Comparison of ENCODE assay signal across 1 cellular context in genomic region chr4:101114936-101115372, GRCh38.
TF ChIP-seq lines count a peak whose summit lies in the region.

No MANE protein-coding gene starts in this region.

TF ChIP-seq in HepG2, 621 proteins besides CTCF, POLR2A, EP300 and RAD21 (continued from another document and continues in another):
- TF ChIP-seq, protein P1, sequence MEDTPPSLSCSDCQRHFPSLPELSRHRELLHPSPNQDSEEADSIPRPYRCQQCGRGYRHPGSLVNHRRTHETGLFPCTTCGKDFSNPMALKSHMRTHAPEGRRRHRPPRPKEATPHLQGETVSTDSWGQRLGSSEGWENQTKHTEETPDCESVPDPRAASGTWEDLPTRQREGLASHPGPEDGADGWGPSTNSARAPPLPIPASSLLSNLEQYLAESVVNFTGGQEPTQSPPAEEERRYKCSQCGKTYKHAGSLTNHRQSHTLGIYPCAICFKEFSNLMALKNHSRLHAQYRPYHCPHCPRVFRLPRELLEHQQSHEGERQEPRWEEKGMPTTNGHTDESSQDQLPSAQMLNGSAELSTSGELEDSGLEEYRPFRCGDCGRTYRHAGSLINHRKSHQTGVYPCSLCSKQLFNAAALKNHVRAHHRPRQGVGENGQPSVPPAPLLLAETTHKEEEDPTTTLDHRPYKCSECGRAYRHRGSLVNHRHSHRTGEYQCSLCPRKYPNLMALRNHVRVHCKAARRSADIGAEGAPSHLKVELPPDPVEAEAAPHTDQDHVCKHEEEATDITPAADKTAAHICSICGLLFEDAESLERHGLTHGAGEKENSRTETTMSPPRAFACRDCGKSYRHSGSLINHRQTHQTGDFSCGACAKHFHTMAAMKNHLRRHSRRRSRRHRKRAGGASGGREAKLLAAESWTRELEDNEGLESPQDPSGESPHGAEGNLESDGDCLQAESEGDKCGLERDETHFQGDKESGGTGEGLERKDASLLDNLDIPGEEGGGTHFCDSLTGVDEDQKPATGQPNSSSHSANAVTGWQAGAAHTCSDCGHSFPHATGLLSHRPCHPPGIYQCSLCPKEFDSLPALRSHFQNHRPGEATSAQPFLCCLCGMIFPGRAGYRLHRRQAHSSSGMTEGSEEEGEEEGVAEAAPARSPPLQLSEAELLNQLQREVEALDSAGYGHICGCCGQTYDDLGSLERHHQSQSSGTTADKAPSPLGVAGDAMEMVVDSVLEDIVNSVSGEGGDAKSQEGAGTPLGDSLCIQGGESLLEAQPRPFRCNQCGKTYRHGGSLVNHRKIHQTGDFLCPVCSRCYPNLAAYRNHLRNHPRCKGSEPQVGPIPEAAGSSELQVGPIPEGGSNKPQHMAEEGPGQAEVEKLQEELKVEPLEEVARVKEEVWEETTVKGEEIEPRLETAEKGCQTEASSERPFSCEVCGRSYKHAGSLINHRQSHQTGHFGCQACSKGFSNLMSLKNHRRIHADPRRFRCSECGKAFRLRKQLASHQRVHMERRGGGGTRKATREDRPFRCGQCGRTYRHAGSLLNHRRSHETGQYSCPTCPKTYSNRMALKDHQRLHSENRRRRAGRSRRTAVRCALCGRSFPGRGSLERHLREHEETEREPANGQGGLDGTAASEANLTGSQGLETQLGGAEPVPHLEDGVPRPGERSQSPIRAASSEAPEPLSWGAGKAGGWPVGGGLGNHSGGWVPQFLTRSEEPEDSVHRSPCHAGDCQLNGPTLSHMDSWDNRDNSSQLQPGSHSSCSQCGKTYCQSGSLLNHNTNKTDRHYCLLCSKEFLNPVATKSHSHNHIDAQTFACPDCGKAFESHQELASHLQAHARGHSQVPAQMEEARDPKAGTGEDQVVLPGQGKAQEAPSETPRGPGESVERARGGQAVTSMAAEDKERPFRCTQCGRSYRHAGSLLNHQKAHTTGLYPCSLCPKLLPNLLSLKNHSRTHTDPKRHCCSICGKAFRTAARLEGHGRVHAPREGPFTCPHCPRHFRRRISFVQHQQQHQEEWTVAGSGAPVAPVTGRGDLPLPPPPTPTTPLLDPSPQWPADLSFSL (CRISPR knock-in tag; IDR thresholded peaks at IDR 0.05), result peak; percentile 36; the same call in 1 of the 2 replicates
- peak; percentile 62; the same call in 1 of the 2 replicates for TF ChIP-seq SALL1 (CRISPR knock-in tag; IDR thresholded peaks at IDR 0.05)
- peak; percentile 47 for TF ChIP-seq SAP130 (CRISPR knock-in tag; IDR thresholded peaks at IDR 0.05; ENCODE audit: low read depth)
- TF ChIP-seq SKI (IDR thresholded peaks at IDR 0.05; ENCODE audit: partially characterized antibody), result peak; percentile 14
- TF ChIP-seq GPN1 (CRISPR knock-in tag; IDR thresholded peaks at IDR 0.05; ENCODE audit: borderline replicate concordance), result no peak
- no peak for TF ChIP-seq MED13 (CRISPR knock-in tag; IDR thresholded peaks at IDR 0.05)
- TF ChIP-seq DBP (CRISPR knock-in tag; IDR thresholded peaks at IDR 0.05; ENCODE audit: not compliant biosample characterization), result no peak
- TF ChIP-seq POGZ (CRISPR knock-in tag; IDR thresholded peaks at IDR 0.05), result peak; percentile 65
- TF ChIP-seq NAIF1 (CRISPR knock-in tag; IDR thresholded peaks at IDR 0.05; ENCODE audit: borderline replicate concordance), result peak; percentile 52; the same call in 1 of the 2 replicates
- TF ChIP-seq, protein P2, sequence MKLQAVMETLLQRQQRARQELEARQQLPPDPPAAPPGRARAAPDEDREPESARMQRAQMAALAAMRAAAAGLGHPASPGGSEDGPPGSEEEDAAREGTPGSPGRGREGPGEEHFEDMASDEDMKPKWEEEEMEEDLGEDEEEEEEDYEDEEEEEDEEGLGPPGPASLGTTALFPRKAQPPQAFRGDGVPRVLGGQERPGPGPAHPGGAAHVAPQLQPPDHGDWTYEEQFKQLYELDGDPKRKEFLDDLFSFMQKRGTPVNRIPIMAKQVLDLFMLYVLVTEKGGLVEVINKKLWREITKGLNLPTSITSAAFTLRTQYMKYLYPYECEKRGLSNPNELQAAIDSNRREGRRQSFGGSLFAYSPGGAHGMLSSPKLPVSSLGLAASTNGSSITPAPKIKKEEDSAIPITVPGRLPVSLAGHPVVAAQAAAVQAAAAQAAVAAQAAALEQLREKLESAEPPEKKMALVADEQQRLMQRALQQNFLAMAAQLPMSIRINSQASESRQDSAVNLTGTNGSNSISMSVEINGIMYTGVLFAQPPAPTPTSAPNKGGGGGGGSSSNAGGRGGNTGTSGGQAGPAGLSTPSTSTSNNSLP (IDR thresholded peaks at IDR 0.05; ENCODE audit: low read depth, low read length), result peak; percentile 82
- TF ChIP-seq ONECUT2 (CRISPR knock-in tag; IDR thresholded peaks at IDR 0.05), result peak; percentile 44; the same call in 1 of the 2 replicates
- TF ChIP-seq KMT2B (CRISPR knock-in tag; IDR thresholded peaks at IDR 0.05), result 0 out of 2 replicates have a peak, but pooled peaks have one; percentile 28
- peak; percentile 85; the same call in 1 of the 2 replicates for TF ChIP-seq FOXK2 (IDR thresholded peaks at IDR 0.05)
- peak; percentile 36; the same call in 1 of the 2 replicates for TF ChIP-seq PHF21A (CRISPR knock-in tag; IDR thresholded peaks at IDR 0.05)
- no peak for TF ChIP-seq ZNF558 (CRISPR knock-in tag; IDR thresholded peaks at IDR 0.05; ENCODE audit: borderline replicate concordance)
- peak; percentile 71; the same call in 1 of the 2 replicates for TF ChIP-seq HMG20A (CRISPR knock-in tag; IDR thresholded peaks at IDR 0.05; ENCODE audit: borderline replicate concordance)
- no peak for TF ChIP-seq BHLHE40 (IDR thresholded peaks at IDR 0.05; ENCODE audit: low read length)
- no peak for TF ChIP-seq ZFYVE20 (CRISPR knock-in tag; IDR thresholded peaks at IDR 0.05; ENCODE audit: borderline replicate concordance, low read depth)
- peak; percentile 27; the same call in 1 of the 2 replicates for TF ChIP-seq FOXK1 (CRISPR knock-in tag; IDR thresholded peaks at IDR 0.05; ENCODE audit: borderline replicate concordance, low read depth)
- TF ChIP-seq FOSL2 (CRISPR knock-in tag; IDR thresholded peaks at IDR 0.05), result peak; percentile 88
- TF ChIP-seq TBL1XR1 (IDR thresholded peaks at IDR 0.05; ENCODE audit: borderline replicate concordance, low read length, partially characterized antibody), result no peak
- TF ChIP-seq NR2F2 (IDR thresholded peaks at IDR 0.05; ENCODE audit: borderline replicate concordance, low read depth), result peak; percentile 35; the same call in 1 of the 2 replicates
- peak; percentile 48; the same call in 1 of the 2 replicates for TF ChIP-seq TBX3 (IDR thresholded peaks at IDR 0.05; ENCODE audit: borderline replicate concordance)
- peak in 1 of 2 experiments; percentile 46; a peak in 1 of 4 replicates for TF ChIP-seq KLF16 (CRISPR knock-in tag; IDR thresholded peaks at IDR 0.05)
- no peak for TF ChIP-seq NFE2L1 (CRISPR knock-in tag; IDR thresholded peaks at IDR 0.05; ENCODE audit: borderline replicate concordance)
- TF ChIP-seq ZNF543 (CRISPR knock-in tag; IDR thresholded peaks at IDR 0.05), result no peak
- TF ChIP-seq AHR (CRISPR knock-in tag; IDR thresholded peaks at IDR 0.05), result no peak
- peak; percentile 72; the same call in 1 of the 2 replicates for TF ChIP-seq SATB2 (CRISPR knock-in tag; IDR thresholded peaks at IDR 0.05)
- TF ChIP-seq LCORL (IDR thresholded peaks at IDR 0.05), result 0 out of 2 replicates have a peak, but pooled peaks have one; percentile 40
- no peak for TF ChIP-seq LCORL (CRISPR knock-in tag; IDR thresholded peaks at IDR 0.05)
- TF ChIP-seq GFI1 (CRISPR knock-in tag; IDR thresholded peaks at IDR 0.05; ENCODE audit: borderline replicate concordance), result peak; percentile 75
- peak; percentile 32; the same call in 1 of the 2 replicates for TF ChIP-seq HOXA3 (CRISPR knock-in tag; IDR thresholded peaks at IDR 0.05)
- peak; percentile 50; the same call in 1 of the 2 replicates for TF ChIP-seq PPARG (CRISPR knock-in tag; conservative IDR thresholded peaks at IDR 0.05)
- TF ChIP-seq, protein P3, sequence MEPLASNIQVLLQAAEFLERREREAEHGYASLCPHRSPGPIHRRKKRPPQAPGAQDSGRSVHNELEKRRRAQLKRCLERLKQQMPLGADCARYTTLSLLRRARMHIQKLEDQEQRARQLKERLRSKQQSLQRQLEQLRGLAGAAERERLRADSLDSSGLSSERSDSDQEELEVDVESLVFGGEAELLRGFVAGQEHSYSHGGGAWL (CRISPR knock-in tag; IDR thresholded peaks at IDR 0.05), result no peak
- peak; percentile 19; the same call in 1 of the 2 replicates for TF ChIP-seq HDAC1 (CRISPR knock-in tag; IDR thresholded peaks at IDR 0.05)
- TF ChIP-seq, protein P4, sequence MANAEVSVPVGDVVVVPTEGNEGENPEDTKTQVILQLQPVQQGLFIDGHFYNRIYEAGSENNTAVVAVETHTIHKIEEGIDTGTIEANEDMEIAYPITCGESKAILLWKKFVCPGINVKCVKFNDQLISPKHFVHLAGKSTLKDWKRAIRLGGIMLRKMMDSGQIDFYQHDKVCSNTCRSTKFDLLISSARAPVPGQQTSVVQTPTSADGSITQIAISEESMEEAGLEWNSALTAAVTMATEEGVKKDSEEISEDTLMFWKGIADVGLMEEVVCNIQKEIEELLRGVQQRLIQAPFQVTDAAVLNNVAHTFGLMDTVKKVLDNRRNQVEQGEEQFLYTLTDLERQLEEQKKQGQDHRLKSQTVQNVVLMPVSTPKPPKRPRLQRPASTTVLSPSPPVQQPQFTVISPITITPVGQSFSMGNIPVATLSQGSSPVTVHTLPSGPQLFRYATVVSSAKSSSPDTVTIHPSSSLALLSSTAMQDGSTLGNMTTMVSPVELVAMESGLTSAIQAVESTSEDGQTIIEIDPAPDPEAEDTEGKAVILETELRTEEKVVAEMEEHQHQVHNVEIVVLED (CRISPR knock-in tag; IDR thresholded peaks at IDR 0.05; ENCODE audit: borderline replicate concordance), result no peak
- 0 out of 2 replicates have a peak, but pooled peaks have one; percentile 31 for TF ChIP-seq ZNF614 (CRISPR knock-in tag; IDR thresholded peaks at IDR 0.05; ENCODE audit: borderline replicate concordance)
- TF ChIP-seq NFE2 (CRISPR knock-in tag; IDR thresholded peaks at IDR 0.05), result no peak
- TF ChIP-seq SOX6 (IDR thresholded peaks at IDR 0.05), result no peak
- peak; percentile 98 for TF ChIP-seq SOX6 (CRISPR knock-in tag; IDR thresholded peaks at IDR 0.05)
- no peak for TF ChIP-seq NFE2L2 (IDR thresholded peaks at IDR 0.05; ENCODE audit: low read length)
- TF ChIP-seq, protein P5, sequence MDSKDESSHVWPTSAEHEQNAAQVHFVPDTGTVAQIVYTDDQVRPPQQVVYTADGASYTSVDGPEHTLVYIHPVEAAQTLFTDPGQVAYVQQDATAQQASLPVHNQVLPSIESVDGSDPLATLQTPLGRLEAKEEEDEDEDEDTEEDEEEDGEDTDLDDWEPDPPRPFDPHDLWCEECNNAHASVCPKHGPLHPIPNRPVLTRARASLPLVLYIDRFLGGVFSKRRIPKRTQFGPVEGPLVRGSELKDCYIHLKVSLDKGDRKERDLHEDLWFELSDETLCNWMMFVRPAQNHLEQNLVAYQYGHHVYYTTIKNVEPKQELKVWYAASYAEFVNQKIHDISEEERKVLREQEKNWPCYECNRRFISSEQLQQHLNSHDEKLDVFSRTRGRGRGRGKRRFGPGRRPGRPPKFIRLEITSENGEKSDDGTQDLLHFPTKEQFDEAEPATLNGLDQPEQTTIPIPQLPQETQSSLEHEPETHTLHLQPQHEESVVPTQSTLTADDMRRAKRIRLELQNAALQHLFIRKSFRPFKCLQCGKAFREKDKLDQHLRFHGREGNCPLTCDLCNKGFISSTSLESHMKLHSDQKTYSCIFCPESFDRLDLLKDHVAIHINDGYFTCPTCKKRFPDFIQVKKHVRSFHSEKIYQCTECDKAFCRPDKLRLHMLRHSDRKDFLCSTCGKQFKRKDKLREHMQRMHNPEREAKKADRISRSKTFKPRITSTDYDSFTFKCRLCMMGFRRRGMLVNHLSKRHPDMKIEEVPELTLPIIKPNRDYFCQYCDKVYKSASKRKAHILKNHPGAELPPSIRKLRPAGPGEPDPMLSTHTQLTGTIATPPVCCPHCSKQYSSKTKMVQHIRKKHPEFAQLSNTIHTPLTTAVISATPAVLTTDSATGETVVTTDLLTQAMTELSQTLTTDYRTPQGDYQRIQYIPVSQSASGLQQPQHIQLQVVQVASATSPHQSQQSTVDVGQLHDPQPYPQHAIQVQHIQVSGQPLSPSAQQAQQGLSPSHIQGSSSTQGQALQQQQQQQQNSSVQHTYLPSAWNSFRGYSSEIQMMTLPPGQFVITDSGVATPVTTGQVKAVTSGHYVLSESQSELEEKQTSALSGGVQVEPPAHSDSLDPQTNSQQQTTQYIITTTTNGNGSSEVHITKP (CRISPR knock-in tag; IDR thresholded peaks at IDR 0.05; ENCODE audit: low read depth), result 0 out of 2 replicates have a peak, but pooled peaks have one; percentile 42
- peak; percentile 16; the same call in 1 of the 2 replicates for TF ChIP-seq ZNF652 (CRISPR knock-in tag; IDR thresholded peaks at IDR 0.05; ENCODE audit: borderline replicate concordance, low read depth)
- TF ChIP-seq, protein P6, sequence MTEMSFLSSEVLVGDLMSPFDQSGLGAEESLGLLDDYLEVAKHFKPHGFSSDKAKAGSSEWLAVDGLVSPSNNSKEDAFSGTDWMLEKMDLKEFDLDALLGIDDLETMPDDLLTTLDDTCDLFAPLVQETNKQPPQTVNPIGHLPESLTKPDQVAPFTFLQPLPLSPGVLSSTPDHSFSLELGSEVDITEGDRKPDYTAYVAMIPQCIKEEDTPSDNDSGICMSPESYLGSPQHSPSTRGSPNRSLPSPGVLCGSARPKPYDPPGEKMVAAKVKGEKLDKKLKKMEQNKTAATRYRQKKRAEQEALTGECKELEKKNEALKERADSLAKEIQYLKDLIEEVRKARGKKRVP (CRISPR knock-in tag; IDR thresholded peaks at IDR 0.05), result 0 out of 4 replicates have a peak, but pooled peaks of 1 of the 2 experiments have one; percentile 60
- TF ChIP-seq PTBP1 (IDR thresholded peaks at IDR 0.05; ENCODE audit: low read depth, low read length, poor library complexity, severe bottlenecking), result no peak
- TF ChIP-seq ZNF780A (CRISPR knock-in tag; IDR thresholded peaks at IDR 0.05), result no peak
- TF ChIP-seq, protein P7, sequence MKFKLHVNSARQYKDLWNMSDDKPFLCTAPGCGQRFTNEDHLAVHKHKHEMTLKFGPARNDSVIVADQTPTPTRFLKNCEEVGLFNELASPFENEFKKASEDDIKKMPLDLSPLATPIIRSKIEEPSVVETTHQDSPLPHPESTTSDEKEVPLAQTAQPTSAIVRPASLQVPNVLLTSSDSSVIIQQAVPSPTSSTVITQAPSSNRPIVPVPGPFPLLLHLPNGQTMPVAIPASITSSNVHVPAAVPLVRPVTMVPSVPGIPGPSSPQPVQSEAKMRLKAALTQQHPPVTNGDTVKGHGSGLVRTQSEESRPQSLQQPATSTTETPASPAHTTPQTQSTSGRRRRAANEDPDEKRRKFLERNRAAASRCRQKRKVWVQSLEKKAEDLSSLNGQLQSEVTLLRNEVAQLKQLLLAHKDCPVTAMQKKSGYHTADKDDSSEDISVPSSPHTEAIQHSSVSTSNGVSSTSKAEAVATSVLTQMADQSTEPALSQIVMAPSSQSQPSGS (CRISPR knock-in tag; IDR thresholded peaks at IDR 0.05), result peak; percentile 29; the same call in 1 of the 2 replicates
